34 cellular contexts compared by ENCODE assay signal in genomic region chr9:36005891-36006290, GRCh38. TPM values are rescaled to one million over a fixed set of nuclear protein-coding genes. Genes with fewer than 3 reads are reported as not detected.
"Had no signal": no experiment of that assay in that cellular context is flagged by ENCODE, and none has a peak within 500 bp of the region (broad histone marks: within the 10 kb centered on the region; RNA-seq: fewer than 3 reads in every experiment).

No MANE protein-coding gene starts in this region.

- ATAC-seq: activated T-helper 17 cell treated with anti-CD3 and anti-CD28 coated beads, Interleukin-2, amount 50 U/mL, for 72 hours; effector memory CD8-positive, alpha-beta T cell; foreskin keratinocyte; gastrocnemius medialis; heart left ventricle had no signal

- H3K27ac ChIP-seq: brain microvascular endothelial cell, esophagus muscularis mucosa, foreskin keratinocyte, gastrocnemius medialis, heart left ventricle had no signal

- H3K4me1 ChIP-seq: foreskin keratinocyte, gastrocnemius medialis had no signal

- DNase-seq: activated CD4-positive, alpha-beta memory T cell treated with anti-CD3 and anti-CD28 coated beads, Interleukin-2, amount 10 ng/mL, durations not matched to agents 7 days and 5 days; activated CD4-positive, alpha-beta T cell treated with anti-CD3 and anti-CD28 coated beads for 1 hour; activated CD4-positive, alpha-beta T cell treated with anti-CD3 and anti-CD28 coated beads for 4 hours; activated CD4-positive, alpha-beta T cell treated with anti-CD3 and anti-CD28 coated beads, Interleukin-2, amount 10 ng/mL, durations not matched to agents 7 days and 5 days; activated CD4-positive, alpha-beta T cell treated with anti-CD3 and anti-CD28 coated beads, Interleukin-2, amount 50 U/mL, for 4 hours; activated CD8-positive, alpha-beta memory T cell treated with anti-CD3 and anti-CD28 coated beads, Interleukin-2, amount 50 U/mL, for 48 hours; activated effector memory CD4-positive, alpha-beta T cell treated with Interleukin-2 at 50 U/mL for 16 hours; activated gamma-delta T cell treated with Interleukin-2 at 50 U/mL for 16 hours; activated naive CD4-positive, alpha-beta T cell treated with anti-CD3 and anti-CD28 coated beads, Interleukin-2, amount 50 U/mL, for 16 hours; activated naive CD4-positive, alpha-beta T cell treated with Interleukin-2 at 50 U/mL for 16 hours; activated T-cell treated with anti-CD3 and anti-CD28 coated beads for 4 hours; activated T-cell treated with anti-CD3 and anti-CD28 coated beads, Interleukin-2, amount 50 U/mL, for 24 hours; amniotic stem cell; anterior cingulate cortex; brain microvascular endothelial cell; cortex of kidney; dermis blood vessel endothelial cell; effector CD4-positive, alpha-beta T cell; effector memory CD8-positive, alpha-beta T cell; erythroblast; foreskin keratinocyte; gastrocnemius medialis; glutamatergic neuron; heart left ventricle; T-helper 2 cell had no signal

- H3K36me3 ChIP-seq: brain microvascular endothelial cell, esophagus muscularis mucosa, gastrocnemius medialis, heart left ventricle had no signal

- H3K27me3 ChIP-seq: heart left ventricle had no signal

- H3K4me3 ChIP-seq: esophagus muscularis mucosa, gastrocnemius medialis, heart left ventricle had no signal

- H3K9me3 Mint-ChIP-seq: activated T-cell treated with anti-CD3 and anti-CD28 coated beads, Interleukin-2, amount 50 U/mL, for 24 hours; effector memory CD8-positive, alpha-beta T cell had no signal

- H3K4me3 Mint-ChIP-seq: activated CD4-positive, alpha-beta memory T cell treated with anti-CD3 and anti-CD28 coated beads, Interleukin-2, amount 10 ng/mL, durations not matched to agents 7 days and 5 days; activated CD4-positive, alpha-beta T cell treated with anti-CD3 and anti-CD28 coated beads, Interleukin-2, amount 10 ng/mL, durations not matched to agents 7 days and 5 days; activated naive CD8-positive, alpha-beta T cell; activated T-cell treated with anti-CD3 and anti-CD28 coated beads, Interleukin-2, amount 50 U/mL, for 24 hours; activated T-helper 17 cell treated with anti-CD3 and anti-CD28 coated beads, Interleukin-2, amount 50 U/mL, for 72 hours; central memory CD8-positive, alpha-beta T cell; effector memory CD8-positive, alpha-beta T cell had no signal

- H3K27ac Mint-ChIP-seq: activated CD4-positive, alpha-beta memory T cell treated with anti-CD3 and anti-CD28 coated beads, Interleukin-2, amount 10 ng/mL, durations not matched to agents 7 days and 5 days; activated CD4-positive, alpha-beta T cell treated with anti-CD3 and anti-CD28 coated beads, Interleukin-2, amount 10 ng/mL, durations not matched to agents 7 days and 5 days; activated naive CD8-positive, alpha-beta T cell; activated T-cell treated with anti-CD3 and anti-CD28 coated beads, Interleukin-2, amount 50 U/mL, for 24 hours; activated T-helper 17 cell treated with anti-CD3 and anti-CD28 coated beads, Interleukin-2, amount 50 U/mL, for 72 hours; effector memory CD8-positive, alpha-beta T cell had no signal

RNA-seq across cellular contexts. Expression of gene OR2S2, which starts 47.9 kb away (rescaled TPM):
- total RNA-seq: activated CD4-positive, alpha-beta memory T cell treated with anti-CD3 and anti-CD28 coated beads, Interleukin-2, amount 10 ng/mL, durations not matched to agents 7 days and 5 days; activated CD4-positive, alpha-beta T cell treated with anti-CD3 and anti-CD28 coated beads, Interleukin-2, amount 10 ng/mL, durations not matched to agents 7 days and 5 days; activated T-helper 17 cell treated with anti-CD3 and anti-CD28 coated beads, Interleukin-2, amount 50 U/mL, for 72 hours; astrocyte; bronchial epithelial cell; cardiac septum; cerebellum; dermis blood vessel endothelial cell; esophagus muscularis mucosa; foreskin keratinocyte; gastrocnemius medialis; heart left ventricle; T-helper 1 cell treated with Interleukin-12 subunit alpha and Interleukin-12 subunit beta and Interleukin-4 antibody, amounts not matched to agents 30 ng/mL and 1 ng/mL, for 36 hours had no signal
